Comparison of ENCODE assay signal across 8 cellular contexts in the genomic region with DNA sequence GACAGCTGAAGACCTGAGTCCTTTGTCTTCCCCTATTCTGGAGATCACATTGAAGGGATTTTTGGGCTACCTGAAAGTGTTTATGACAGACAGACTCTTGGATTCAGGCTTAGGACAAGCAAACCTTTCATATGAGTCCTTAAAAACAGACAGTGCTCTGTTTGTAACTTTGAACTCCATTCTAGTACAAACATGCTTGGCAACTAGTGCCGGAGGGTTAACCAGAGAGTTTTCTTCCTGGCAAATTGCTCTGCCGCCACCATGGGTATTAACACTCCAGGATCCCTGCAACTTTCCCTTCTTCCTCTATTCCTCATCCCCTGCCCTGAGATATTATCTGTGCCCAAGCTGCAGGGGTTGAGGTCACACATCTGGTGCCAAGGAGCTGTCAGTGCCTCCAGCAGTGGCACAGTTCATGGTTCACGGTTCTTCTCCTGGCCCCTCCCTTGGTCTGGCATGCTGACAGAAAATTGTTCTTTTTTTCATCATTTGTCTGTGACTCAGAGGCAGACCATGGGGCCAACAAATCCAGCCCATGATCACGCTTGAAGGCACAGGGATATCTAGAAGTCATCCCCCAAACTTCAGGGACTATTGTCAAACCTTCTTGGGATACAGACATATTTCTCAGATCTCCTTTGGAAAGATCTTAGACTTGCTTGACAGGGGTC.
DNase-seq lines count a peak whose midpoint lies in the region; ATAC-seq, FAIRE-seq and TF ChIP-seq lines count a peak whose summit lies in the region.

No MANE protein-coding gene starts in this region.

- H3K36me3 ChIP-seq in PC-3 (ENCODE audit: low read depth, low read length) (no peaks in the 10 kb centered on the region), pancreas (no peaks in the 10 kb centered on the region), testis (ENCODE audit: low read depth, missing control alignments) (no peaks in the 10 kb centered on the region)

- peaks cover 63% of the 10 kb centered on the region for H3K4me1 ChIP-seq in PC-3 (ENCODE audit: insufficient read depth, low read length)
- peaks cover 3% of the 10 kb centered on the region in 3 donors for H3K4me1 ChIP-seq in pancreas
- H3K4me1 ChIP-seq in testis, result peaks cover 5% of the 10 kb centered on the region

- FAIRE-seq in pancreas (lab: Jason Lieb, UNC), result no peak

- H3K9me3 ChIP-seq in PC-3 (ENCODE audit: low read length), result no peaks in the 10 kb centered on the region
- H3K9me3 ChIP-seq in pancreas, result no peaks in the 10 kb centered on the region
- no peaks in the 10 kb centered on the region for H3K9me3 ChIP-seq in testis

- TF ChIP-seq CTCF in PC-3 (conservative IDR thresholded peaks at IDR 0.05; ENCODE audit: low read depth, low read length) (no peak), epithelial cell of esophagus (IDR thresholded peaks at IDR 0.05; ENCODE audit: insufficient read depth, low read depth, low read length, missing control alignments) (no peak), pancreas (IDR thresholded peaks at IDR 0.05) (no peak), testis (IDR thresholded peaks at IDR 0.05) (no peak)

- WGBS in pancreas, 2 donors, result 45 to 46% methylated on average over 4 of the region's 4 CpGs
- WGBS in testis, 2 donors, result 58 to 68% methylated on average over 4 of the region's 4 CpGs

- POLR2A ChIA-PET in PC-3 (lab: Charles Lee; ENCODE audit: unreplicated experiment), result no interaction called here

- H4K20me1 ChIP-seq in PC-3 (ENCODE audit: low read length), result no peaks in the 10 kb centered on the region

- H3K4me3 ChIP-seq in PC-3 (ENCODE audit: low read length) (no peak overlapping the region), epithelial cell of esophagus (ENCODE audit: low read length) (no peak overlapping the region), pancreas (no peak overlapping the region), testis (no peak overlapping the region)

- no TSS peak for BruUV-seq in PC-3 (replicated peaks; lab: Mats Ljungman, UMichigan)

- peak overlapping the region; percentile 23 for H3K9ac ChIP-seq in PC-3 (ENCODE audit: low read length)

- CTCF ChIA-PET in PC-3 (lab: Charles Lee), result no interaction called here

- H3F3A ChIP-seq in PC-3 (ENCODE audit: low read length, unreplicated experiment), result no peaks in the 10 kb centered on the region

- peak overlapping the region; percentile 45 for H3K4me2 ChIP-seq in PC-3 (ENCODE audit: low read length)

- no peaks in the 10 kb centered on the region for H3K27me3 ChIP-seq in PC-3 (ENCODE audit: low read length)
- no peaks in the 10 kb centered on the region for H3K27me3 ChIP-seq in pancreas
- no peaks in the 10 kb centered on the region for H3K27me3 ChIP-seq in testis

- peak overlapping the region; percentile 80 for H3K27ac ChIP-seq in PC-3 (ENCODE audit: low read length)
- no peak overlapping the region for H3K27ac ChIP-seq in pancreas
- H3K27ac ChIP-seq in testis, result no peak overlapping the region

- intact Hi-C loops in PC-3 (cut with micrococcal nuclease), result no loop called here
- intact Hi-C loops in pancreas (cut with DNase I), result no loop called here
- intact Hi-C loops in testis (cut with DNase I; ENCODE audit: low total_unique reads), result no loop called here

- TF ChIP-seq POLR2A in testis (IDR thresholded peaks at IDR 0.05), result no peak

- ATAC-seq in PC-3 (peak; percentile 50), pancreas (peak; percentile 46 to 75 (median 71)), GM18498 (IDR thresholded peaks at IDR 0.05; ENCODE audit: unreplicated experiment) (no peak), GM21515 (IDR thresholded peaks at IDR 0.05; ENCODE audit: unreplicated experiment) (no peak), HG03521 (IDR thresholded peaks at IDR 0.05; ENCODE audit: unreplicated experiment) (no peak)

- H2AFZ ChIP-seq in PC-3 (ENCODE audit: low read length), result no peak overlapping the region

- DNase-seq in GF-D8 (lab: John Stamatoyannopoulos, UW) (peak; percentile 78), PC-3 (peak; percentile 96), epithelial cell of esophagus (ENCODE audit: low read depth) (peak; percentile 93), pancreas (peak in 2 of 6 donors; percentile 13 to 30), testis (no peak)

- no peaks in the 10 kb centered on the region for H3K9me2 ChIP-seq in PC-3 (replicated peaks; ENCODE audit: low read length)

- H3K79me2 ChIP-seq in PC-3 (ENCODE audit: low read length), result peaks cover 33% of the 10 kb centered on the region

Comparison
In these comparisons a context has a peak if more than half of its experiments do, and no peak if none do; other contexts are left out.
1. ATAC-seq: peak in PC-3 (single experiment) and pancreas (4 of 4); none in GM18498 (single experiment), GM21515 (single experiment) and HG03521 (single experiment).